Comparison of ENCODE assay signal across 20 cellular contexts in genomic region chr13:41386206-41386605, GRCh38.
A peak's percentile ranks its signal among the peaks of the same experiment; 100 is the strongest.
DNase-seq lines count a peak whose midpoint lies in the region; ATAC-seq lines count a peak whose summit lies in the region.
"Had no signal": no experiment of that assay in that cellular context is flagged by ENCODE, and none has a peak within 500 bp of the region (broad histone marks: within the 10 kb centered on the region; RNA-seq: fewer than 3 reads in every experiment).

No MANE protein-coding gene starts in this region.

- no CpG with 5 or more reads among the region's 6 CpGs for whole genome bisulfite sequencing in neuronal stem cell (ENCODE audit: extremely low coverage in 2 of 2, insufficient read length in 2 of 2, insufficient replicate concordance in 1 of 2), 2 donors

- H3K4me3 ChIP-seq in SK-N-MC (0 out of 2 replicates have a peak overlapping the region, but pooled peaks have one; percentile 13), neuronal stem cell (ENCODE audit: low read length in 2 of 2) (no peak overlapping the region)
- H3K4me3 ChIP-seq: GM12878, HAP-1, Peyer's patch had no signal

- peaks cover 6% of the 10 kb centered on the region for H3K4me1 Mint-ChIP-seq in activated CD4-positive, alpha-beta T cell treated with anti-CD3 and anti-CD28 coated beads, Interleukin-2, amount 10 ng/mL, durations not matched to agents 24 days and 14 days

- H2BK5ac ChIP-seq in neuronal stem cell (ENCODE audit: low read length), result no peak overlapping the region

- no peak overlapping the region for H3K4me3 Mint-ChIP-seq in activated CD4-positive, alpha-beta T cell treated with anti-CD3 and anti-CD28 coated beads, Interleukin-2, amount 10 ng/mL, durations not matched to agents 24 days and 14 days
- H3K4me3 Mint-ChIP-seq: CD4-positive, CD25-positive, alpha-beta regulatory T cell; T-cell had no signal

- H2AFZ ChIP-seq in neuronal stem cell (ENCODE audit: low read length), result peak overlapping the region; percentile 23

- no peaks in the 10 kb centered on the region for H3K79me1 ChIP-seq in neuronal stem cell (ENCODE audit: low read depth, low read length)

- H3K9me3 Mint-ChIP-seq in activated CD4-positive, alpha-beta T cell treated with anti-CD3 and anti-CD28 coated beads, Interleukin-2, amount 10 ng/mL, durations not matched to agents 24 days and 14 days, result no peaks in the 10 kb centered on the region
- H3K9me3 Mint-ChIP-seq: CD4-positive, CD25-positive, alpha-beta regulatory T cell; T-cell had no signal

- no peak overlapping the region for H3K4me2 ChIP-seq in neuronal stem cell (ENCODE audit: insufficient read depth, low read length, poor library complexity, severe bottlenecking)

- no peak overlapping the region for H2AK5ac ChIP-seq in neuronal stem cell (ENCODE audit: low read depth, low read length)

- H3K9ac ChIP-seq in SK-N-MC (ENCODE audit: insufficient read length) (no peak overlapping the region), neuronal stem cell (ENCODE audit: low read depth, low read length, poor library complexity) (no peak overlapping the region)

- no peaks in the 10 kb centered on the region for H3K27me3 Mint-ChIP-seq in activated CD4-positive, alpha-beta T cell treated with anti-CD3 and anti-CD28 coated beads, Interleukin-2, amount 10 ng/mL, durations not matched to agents 24 days and 14 days
- H3K27me3 Mint-ChIP-seq: T-cell had no signal

- H3K4ac ChIP-seq in neuronal stem cell (ENCODE audit: low read length), result no peak overlapping the region

- H3K9me3 ChIP-seq in SK-N-MC (ENCODE audit: low read depth, low read length) (no peaks in the 10 kb centered on the region), neuronal stem cell (replicated peaks in 1 of 2; ENCODE audit: control insufficient read depth in 2 of 2, insufficient read depth in 1 of 2, low read depth in 1 of 2, low read length in 2 of 2) (no peaks in the 10 kb centered on the region)
- H3K9me3 ChIP-seq: Caco-2, HAP-1, Peyer's patch had no signal

- no peak overlapping the region for H3K18ac ChIP-seq in neuronal stem cell (ENCODE audit: low read length)

- H2BK12ac ChIP-seq in neuronal stem cell (ENCODE audit: low read length), result no peak overlapping the region

- H3K27ac ChIP-seq in SK-N-MC, result no peak overlapping the region
- H3K27ac ChIP-seq in neuronal stem cell (replicated peaks; ENCODE audit: low read length), result no peak overlapping the region
- H3K27ac ChIP-seq: Peyer's patch had no signal

- H2BK15ac ChIP-seq in neuronal stem cell (ENCODE audit: low read length), result no peak overlapping the region

- H3K27ac Mint-ChIP-seq in activated CD4-positive, alpha-beta T cell treated with anti-CD3 and anti-CD28 coated beads, Interleukin-2, amount 10 ng/mL, durations not matched to agents 24 days and 14 days, result no peak overlapping the region
- H3K27ac Mint-ChIP-seq: T-cell had no signal

- DNase-seq in activated CD4-positive, alpha-beta T cell treated with anti-CD3 and anti-CD28 coated beads, Interleukin-2, amount 10 ng/mL, durations not matched to agents 24 days and 14 days, result peak; percentile 49
- no peak for DNase-seq in activated CD4-positive, alpha-beta T cell treated with anti-CD3 and anti-CD28 coated beads, Interleukin-2, amount 50 U/mL, for 48 hours
- DNase-seq in SK-N-MC (ENCODE audit: low read depth, low spot score), result no peak
- no peak for DNase-seq in neuronal stem cell (ENCODE audit: low spot score)
- no peak for DNase-seq in NCI-H524 treated with DMSO at 0.1 percent for 48 hours (lab: John Stamatoyannopoulos, UW)
- no peak for DNase-seq in T1000 (lab: John Stamatoyannopoulos, UW)
- DNase-seq: Caco-2; CD4-positive, CD25-positive, alpha-beta regulatory T cell; DMS 273 treated with DMSO at 0.1 percent for 48 hours; DMS79 treated with DMSO at 0.1 percent for 48 hours; MM.1S; NCI-H1105 treated with DMSO at 0.1 percent for 48 hours; NCI-H1694; NCI-H446; NCI-H69; Peyer's patch; T-cell had no signal

- no peak overlapping the region for H3K14ac ChIP-seq in neuronal stem cell (ENCODE audit: low read length)

- no peak overlapping the region for H4K8ac ChIP-seq in neuronal stem cell (ENCODE audit: low read depth, low read length)

- H3K4me1 ChIP-seq in neuronal stem cell (ENCODE audit: control insufficient read depth in 2 of 2, insufficient read depth in 1 of 2, low read depth in 1 of 2, low read length in 2 of 2), result no peaks in the 10 kb centered on the region
- H3K4me1 ChIP-seq: Caco-2, HAP-1, Peyer's patch had no signal

- no peaks in the 10 kb centered on the region for H3K36me3 Mint-ChIP-seq in activated CD4-positive, alpha-beta T cell treated with anti-CD3 and anti-CD28 coated beads, Interleukin-2, amount 10 ng/mL, durations not matched to agents 24 days and 14 days (ENCODE audit: low read depth)
- H3K36me3 Mint-ChIP-seq: CD4-positive, CD25-positive, alpha-beta regulatory T cell; T-cell had no signal

- H3K36me3 ChIP-seq in SK-N-MC (ENCODE audit: insufficient read depth, low read length), result no peaks in the 10 kb centered on the region
- H3K36me3 ChIP-seq in neuronal stem cell (replicated peaks in 1 of 2; ENCODE audit: control insufficient read depth in 2 of 2, insufficient read depth in 2 of 2, low read length in 2 of 2), result no peaks in the 10 kb centered on the region
- H3K36me3 ChIP-seq: HAP-1, Peyer's patch had no signal

- H4K91ac ChIP-seq in neuronal stem cell (ENCODE audit: low read depth, low read length, poor library complexity), result no peak overlapping the region

- ATAC-seq in GM18870 (IDR thresholded peaks at IDR 0.05; ENCODE audit: unreplicated experiment), result no peak
- ATAC-seq: GM12878, T-cell had no signal

- no peak overlapping the region for H3K23ac ChIP-seq in neuronal stem cell (ENCODE audit: low read depth, low read length, poor library complexity)

- H3K27me3 ChIP-seq in neuronal stem cell (ENCODE audit: control insufficient read depth in 3 of 3, insufficient read depth in 3 of 3, low read depth in 1 of 3, low read length in 3 of 3), result no peaks in the 10 kb centered on the region
- H3K27me3 ChIP-seq: Peyer's patch had no signal

- intact Hi-C loops in activated CD4-positive, alpha-beta T cell treated with anti-CD3 and anti-CD28 coated beads, Interleukin-2, amount 10 ng/mL, durations not matched to agents 24 days and 14 days (cut with micrococcal nuclease), result no loop called here

- H2BK120ac ChIP-seq in neuronal stem cell (ENCODE audit: low read depth, low read length), result no peak overlapping the region
